Comparison of ENCODE assay signal across 8 cellular contexts in genomic region chr7:130695840-130696239, GRCh38. TPM values are rescaled to one million over a fixed set of nuclear protein-coding genes. Genes with fewer than 3 reads are reported as not detected.
A peak's percentile ranks its signal among the peaks of the same experiment; 100 is the strongest.
DNase-seq lines count a peak whose midpoint lies in the region; ATAC-seq and TF ChIP-seq lines count a peak whose summit lies in the region.

No MANE protein-coding gene starts in this region.

- H3K9me3 ChIP-seq in vagina, result no peaks in the 10 kb centered on the region

- no peak for ATAC-seq in natural killer cell treated with Interleukin-12 subunit alpha and Interleukin-12 subunit beta and Interleukin-15 and Interleukin-18, amount 100 ng/mL, for 72 hours

- peaks cover 11 to 12% of the 10 kb centered on the region in 2 donors for H3K27me3 Mint-ChIP-seq in natural killer cell treated with Interleukin-12 subunit alpha and Interleukin-12 subunit beta and Interleukin-15 and Interleukin-18, amount 100 ng/mL, for 72 hours

- no peaks in the 10 kb centered on the region for H3K27me3 ChIP-seq in vagina

- peaks cover 7% of the 10 kb centered on the region for H3K36me3 Mint-ChIP-seq in natural killer cell treated with Interleukin-12 subunit alpha and Interleukin-12 subunit beta and Interleukin-15 and Interleukin-18, amount 100 ng/mL, for 72 hours

- H3K36me3 ChIP-seq in vagina, result no peaks in the 10 kb centered on the region

- TF ChIP-seq CTCF in epithelial cell of esophagus (IDR thresholded peaks at IDR 0.05; ENCODE audit: insufficient read depth, low read depth, low read length, missing control alignments) (peak; percentile 62), vagina (IDR thresholded peaks at IDR 0.05) (no peak)

- H3K4me3 ChIP-seq in epithelial cell of esophagus (ENCODE audit: low read length), result no peak overlapping the region
- H3K4me3 ChIP-seq in vagina, result no peak overlapping the region

- TF ChIP-seq POLR2A in vagina (IDR thresholded peaks at IDR 0.05), result no peak

- DNase-seq in NCI-H524 (lab: John Stamatoyannopoulos, UW), result peak; percentile 15 to 57
- no peak for DNase-seq in NCI-H524 treated with DMSO at 0.1 percent for 48 hours (lab: John Stamatoyannopoulos, UW)
- DNase-seq in NCI-H526 (lab: John Stamatoyannopoulos, UW), result peak; percentile 19 to 48
- DNase-seq in epithelial cell of esophagus (ENCODE audit: low read depth), result peak; percentile 46
- peak; percentile 3 for DNase-seq in smooth muscle cell of the brain vasculature (ENCODE audit: low read depth, low spot score)
- no peak for DNase-seq in natural killer cell treated with Interleukin-12 subunit alpha and Interleukin-12 subunit beta and Interleukin-15 and Interleukin-18, amount 100 ng/mL, for 72 hours (ENCODE audit: low spot score)
- DNase-seq in NCI-H774 (lab: John Stamatoyannopoulos, UW), result no peak
- DNase-seq in vagina (ENCODE audit: extremely low spot score in 2 of 2), result no peak

- no peaks in the 10 kb centered on the region for H3K4me1 ChIP-seq in vagina

- intact Hi-C loops in vagina (cut with DNase I), result no loop called here

- H3K4me1 Mint-ChIP-seq in natural killer cell treated with Interleukin-12 subunit alpha and Interleukin-12 subunit beta and Interleukin-15 and Interleukin-18, amount 100 ng/mL, for 72 hours (ENCODE audit: low read depth in 2 of 2), result no peaks in the 10 kb centered on the region

- no peaks in the 10 kb centered on the region for H3K9me3 Mint-ChIP-seq in natural killer cell treated with Interleukin-12 subunit alpha and Interleukin-12 subunit beta and Interleukin-15 and Interleukin-18, amount 100 ng/mL, for 72 hours

- no peak overlapping the region for H3K27ac ChIP-seq in vagina

- no peak overlapping the region for H3K27ac Mint-ChIP-seq in natural killer cell treated with Interleukin-12 subunit alpha and Interleukin-12 subunit beta and Interleukin-15 and Interleukin-18, amount 100 ng/mL, for 72 hours

- H3K4me3 Mint-ChIP-seq in natural killer cell treated with Interleukin-12 subunit alpha and Interleukin-12 subunit beta and Interleukin-15 and Interleukin-18, amount 100 ng/mL, for 72 hours, result no peak overlapping the region

RNA-seq across cellular contexts. Expression of gene TSGA13, which starts 9.5 kb away (rescaled TPM):
- not detected for total RNA-seq in natural killer cell treated with Interleukin-12 subunit alpha and Interleukin-12 subunit beta and Interleukin-15 and Interleukin-18, amount 100 ng/mL, for 72 hours
- not detected for total RNA-seq in vagina

RNA-seq across cellular contexts. Expression of gene COPG2, which starts 27.3 kb away (rescaled TPM):
- 10 to 100 TPM; 10.3 to 11.3 TPM for total RNA-seq in natural killer cell treated with Interleukin-12 subunit alpha and Interleukin-12 subunit beta and Interleukin-15 and Interleukin-18, amount 100 ng/mL, for 72 hours
- 15.7 TPM for total RNA-seq in vagina

RNA-seq across cellular contexts. Expression of gene KLF14, which starts 38.2 kb away (rescaled TPM):
- not detected for total RNA-seq in natural killer cell treated with Interleukin-12 subunit alpha and Interleukin-12 subunit beta and Interleukin-15 and Interleukin-18, amount 100 ng/mL, for 72 hours
- not detected for total RNA-seq in vagina

Comparison
In these comparisons a context has a peak if more than half of its experiments do, and no peak if none do; other contexts are left out.
1. DNase-seq: peak in NCI-H524 (2 of 2), NCI-H526 (2 of 2), epithelial cell of esophagus (single experiment) and smooth muscle cell of the brain vasculature (single experiment); none in NCI-H524 treated with DMSO at 0.1 percent for 48 hours (single experiment), natural killer cell treated with Interleukin-12 subunit alpha and Interleukin-12 subunit beta and Interleukin-15 and Interleukin-18, amount 100 ng/mL, for 72 hours (single experiment), NCI-H774 (single experiment) and vagina (0 of 2).